In genomic region chr2:112585400-112585799, GRCh38 we compare ENCODE assay signal across 2 cellular contexts.
TF ChIP-seq lines count a peak whose summit lies in the region.

No MANE protein-coding gene starts in this region.

TF ChIP-seq in SK-N-SH, 30 proteins besides CTCF, POLR2A, EP300 and RAD21 (continued from another document):
- TF ChIP-seq USF2 (IDR thresholded peaks at IDR 0.05; ENCODE audit: borderline replicate concordance, low read depth, low read length): no peak
- no peak for TF ChIP-seq RFX5 (IDR thresholded peaks at IDR 0.05; ENCODE audit: low read length)
- TF ChIP-seq TEAD4 (IDR thresholded peaks at IDR 0.05; ENCODE audit: borderline replicate concordance, insufficient read depth): no peak

TF ChIP-seq in SK-N-SH treated with all-trans-retinoic acid at 6 μM for 48 hours, 23 proteins besides CTCF, POLR2A, EP300 and RAD21 (continued from another document):
- TF ChIP-seq CSRNP3 (CRISPR knock-in tag; IDR thresholded peaks at IDR 0.05) (no peak), PPARA (CRISPR knock-in tag; IDR thresholded peaks at IDR 0.05; ENCODE audit: borderline replicate concordance) (no peak), OSR1 (CRISPR knock-in tag; IDR thresholded peaks at IDR 0.05) (no peak), CREB5 (CRISPR knock-in tag; IDR thresholded peaks at IDR 0.05; ENCODE audit: low read depth) (no peak), ZC3H10 (CRISPR knock-in tag; IDR thresholded peaks at IDR 0.05) (no peak), RARB (CRISPR knock-in tag; IDR thresholded peaks at IDR 0.05) (no peak), GLIS3 (CRISPR knock-in tag; IDR thresholded peaks at IDR 0.05) (no peak), ISL1 (CRISPR knock-in tag; IDR thresholded peaks at IDR 0.05) (no peak), TSHZ2 (CRISPR knock-in tag; IDR thresholded peaks at IDR 0.05) (no peak)
